ENCODE assay signal across 8 cellular contexts in genomic region chr13:79481685-79482052, GRCh38. TPM values are rescaled to one million over a fixed set of nuclear protein-coding genes. Genes with fewer than 3 reads are reported as not detected.
A peak's percentile ranks its signal among the peaks of the same experiment; 100 is the strongest.
DNase-seq lines count a peak whose midpoint lies in the region; ATAC-seq and TF ChIP-seq lines count a peak whose summit lies in the region.

No MANE protein-coding gene starts in this region.

- H3K4me1 ChIP-seq in HUES48 (ENCODE audit: control insufficient read depth, insufficient read depth, low read length) (peaks cover 22% of the 10 kb centered on the region; the same call in 1 of the 2 replicates), tibial nerve (peaks cover 0 to 51% (median 13%) of the 10 kb centered on the region in 4 donors)

- ATAC-seq in GM21360 (IDR thresholded peaks at IDR 0.05; ENCODE audit: unreplicated experiment), result peak; percentile 21
- peak; percentile 35 for ATAC-seq in omental fat pad (ENCODE audit: low FRiP score)

- POLR2A ChIA-PET in activated CD4-positive, alpha-beta memory T cell treated with anti-CD3 and anti-CD28 coated beads, Interleukin-2, amount 10 ng/mL, durations not matched to agents 7 days and 5 days (lab: Charles Lee), result interaction anchor here (0.8 to 3.8 kb wide), 20 partner anchors 9 to 90 kb away, joined by 3 to 27 read pairs (median 5); partner anchors contain the start of gene RBM26

- WGBS in tibial nerve, 2 donors, result 1% methylated on average over 12 of the region's 12 CpGs

- peak overlapping the region; percentile 65 for H3K9ac ChIP-seq in HUES48 (ENCODE audit: low read depth, low read length)

- TF ChIP-seq CTCF in AG09309 (IDR thresholded peaks at IDR 0.05; ENCODE audit: control insufficient read depth, insufficient read depth, low read depth, low read length, missing control alignments), result no peak
- TF ChIP-seq CTCF in omental fat pad (IDR thresholded peaks at IDR 0.05), result no peak
- TF ChIP-seq CTCF in tibial nerve (IDR thresholded peaks at IDR 0.05), result no peak

- H3K27ac Mint-ChIP-seq in activated CD4-positive, alpha-beta memory T cell treated with anti-CD3 and anti-CD28 coated beads, Interleukin-2, amount 10 ng/mL, durations not matched to agents 7 days and 5 days, result peak overlapping the region; percentile 83

- H3K27ac ChIP-seq in HUES48 (ENCODE audit: low read depth, low read length) (peak overlapping the region; percentile 76), epithelial cell of prostate (peak overlapping the region; percentile 95), tibial nerve (peak overlapping the region in 3 of 4 donors; percentile 66 to 82 (median 79))

- peaks cover 18% of the 10 kb centered on the region for H3K36me3 Mint-ChIP-seq in activated CD4-positive, alpha-beta memory T cell treated with anti-CD3 and anti-CD28 coated beads, Interleukin-2, amount 10 ng/mL, durations not matched to agents 7 days and 5 days (ENCODE audit: low read depth)

- peaks cover 23% of the 10 kb centered on the region for H3K27me3 Mint-ChIP-seq in activated CD4-positive, alpha-beta memory T cell treated with anti-CD3 and anti-CD28 coated beads, Interleukin-2, amount 10 ng/mL, durations not matched to agents 7 days and 5 days

- no peaks in the 10 kb centered on the region for H3K36me3 ChIP-seq in HUES48 (ENCODE audit: control insufficient read depth, insufficient read depth, low read length)
- H3K36me3 ChIP-seq in tibial nerve, result no peaks in the 10 kb centered on the region

- TF ChIP-seq EP300 in tibial nerve (IDR thresholded peaks at IDR 0.05), result no peak

- H3K4me1 Mint-ChIP-seq in activated CD4-positive, alpha-beta memory T cell treated with anti-CD3 and anti-CD28 coated beads, Interleukin-2, amount 10 ng/mL, durations not matched to agents 7 days and 5 days, result peaks cover 47% of the 10 kb centered on the region

- H3K27me3 ChIP-seq in HUES48 (ENCODE audit: control insufficient read depth, insufficient read depth, low read length) (peaks cover 13% of the 10 kb centered on the region), tibial nerve (no peaks in the 10 kb centered on the region)

- TF ChIP-seq POLR2A in tibial nerve (IDR thresholded peaks at IDR 0.05), result no peak

- peak overlapping the region; percentile 90 for H3K4me3 Mint-ChIP-seq in activated CD4-positive, alpha-beta memory T cell treated with anti-CD3 and anti-CD28 coated beads, Interleukin-2, amount 10 ng/mL, durations not matched to agents 7 days and 5 days

- CTCF ChIA-PET in activated CD4-positive, alpha-beta memory T cell treated with anti-CD3 and anti-CD28 coated beads, Interleukin-2, amount 10 ng/mL, durations not matched to agents 7 days and 5 days (lab: Charles Lee), result interaction anchor here (1.0 to 6.1 kb wide), 13 partner anchors 9 to 89 kb away, joined by 3 to 49 read pairs (median 7); partner anchors contain the start of gene RBM26

- H3K4me3 ChIP-seq in AG09309 (ENCODE audit: control insufficient read depth, low read depth, low read length) (peak overlapping the region; percentile 98), HUES48 (ENCODE audit: low read depth, low read length) (peak overlapping the region; percentile 85), tibial nerve (peak overlapping the region; percentile 60 to 83 (median 74))

- H3K9me3 Mint-ChIP-seq in activated CD4-positive, alpha-beta memory T cell treated with anti-CD3 and anti-CD28 coated beads, Interleukin-2, amount 10 ng/mL, durations not matched to agents 7 days and 5 days, result no peaks in the 10 kb centered on the region

- DNase-seq in AG09309 (ENCODE audit: low read depth) (no peak), epithelial cell of prostate (ENCODE audit: low read depth, low spot score) (peak; percentile 22), omental fat pad (ENCODE audit: low spot score) (no peak), tibial nerve (ENCODE audit: low spot score in 2 of 2) (no peak), GDM1 (lab: John Stamatoyannopoulos, UW) (no peak)
- DNase-seq in activated CD4-positive, alpha-beta memory T cell treated with anti-CD3 and anti-CD28 coated beads, Interleukin-2, amount 10 ng/mL, durations not matched to agents 7 days and 5 days, result peak; percentile 48

- H3K9me3 ChIP-seq in HUES48 (ENCODE audit: control insufficient read depth, insufficient read depth, low read length) (no peaks in the 10 kb centered on the region), tibial nerve (no peaks in the 10 kb centered on the region)

RNA-seq across cellular contexts. Expression of gene NDFIP2, which starts 0.7 kb away (rescaled TPM):
- 10 to 100 TPM; 49.6 to 53.2 TPM for total RNA-seq in activated CD4-positive, alpha-beta memory T cell treated with anti-CD3 and anti-CD28 coated beads, Interleukin-2, amount 10 ng/mL, durations not matched to agents 7 days and 5 days
- 10 to 100 TPM; 16.8 to 26.7 (median 20.6) TPM for total RNA-seq in omental fat pad
- total RNA-seq in tibial nerve, result 10 to 100 TPM; 17.9 to 20.7 (median 19.0) TPM

Comparison
In these comparisons a context has a peak if more than half of its experiments do, and no peak if none do; other contexts are left out.
1. DNase-seq: peak in activated CD4-positive, alpha-beta memory T cell treated with anti-CD3 and anti-CD28 coated beads, Interleukin-2, amount 10 ng/mL, durations not matched to agents 7 days and 5 days (single experiment) and epithelial cell of prostate (single experiment); none in AG09309 (single experiment), omental fat pad (single experiment), tibial nerve (0 of 2) and GDM1 (single experiment).
2. Peak in every context shown above with its lines, with median percentiles within 50 percentile points of each other: H3K4me3 ChIP-seq and H3K27ac ChIP-seq.